ENCODE assay signal across 10 cellular contexts in the genomic region with DNA sequence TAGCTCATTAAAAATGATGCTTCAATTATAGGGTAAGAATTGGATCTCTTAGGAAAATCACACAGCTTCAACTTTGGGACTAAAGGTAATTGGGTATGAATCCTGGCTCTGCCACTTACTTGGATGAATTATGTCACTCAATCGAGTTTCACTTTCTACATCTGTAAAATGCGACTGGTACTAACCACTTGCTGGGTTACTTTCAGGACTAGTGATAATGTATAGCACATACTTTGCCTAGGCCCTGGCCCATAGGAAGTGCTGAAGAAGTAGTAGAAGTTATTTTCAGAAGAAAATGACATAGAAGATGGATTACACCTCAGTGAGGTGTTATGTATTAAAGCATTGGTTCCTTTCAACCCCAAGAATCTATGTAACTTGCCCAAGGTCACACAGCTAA. TPM values are rescaled to one million over a fixed set of nuclear protein-coding genes. Genes with fewer than 3 reads are reported as not detected.
A peak's percentile ranks its signal among the peaks of the same experiment; 100 is the strongest.
DNase-seq lines count a peak whose midpoint lies in the region; ATAC-seq and TF ChIP-seq lines count a peak whose summit lies in the region.
"Had no signal": no experiment of that assay in that cellular context is flagged by ENCODE, and none has a peak within 500 bp of the region (broad histone marks: within the 10 kb centered on the region; RNA-seq: fewer than 3 reads in every experiment).

No MANE protein-coding gene starts in this region.

- H3K36me3 ChIP-seq in SK-N-SH (replicated peaks in 1 of 2; ENCODE audit: control insufficient read depth in 1 of 2, insufficient read depth in 2 of 2, low read length in 1 of 2): no peaks in the 10 kb centered on the region
- no peaks in the 10 kb centered on the region for H3K36me3 ChIP-seq in mucosa of descending colon (ENCODE audit: low read depth)
- H3K36me3 ChIP-seq: heart left ventricle had no signal

- TF ChIP-seq RAD21 in SK-N-SH (IDR thresholded peaks at IDR 0.05; ENCODE audit: low read length): no peak

- intact Hi-C loops in mucosa of descending colon (cut with DNase I, micrococcal nuclease): loop anchor here (5.0 kb wide), 2 partner anchors 192 to 202 kb away; partner anchors contain the start of gene TRPM7 (in 1 of the 2)

- H3K4me2 ChIP-seq in SK-N-SH: no peak overlapping the region

- H3K4me3 ChIP-seq in SK-N-SH (ENCODE audit: low read depth in 2 of 2, low read length in 1 of 2) (no peak overlapping the region), mucosa of descending colon (no peak overlapping the region)
- H3K4me3 ChIP-seq: heart left ventricle had no signal

- no peaks in the 10 kb centered on the region for H3K9me3 ChIP-seq in SK-N-SH
- H3K9me3 ChIP-seq in mucosa of descending colon: no peaks in the 10 kb centered on the region
- H3K9me3 ChIP-seq: heart left ventricle had no signal

- H4K20me1 ChIP-seq in SK-N-SH (ENCODE audit: insufficient read depth): no peaks in the 10 kb centered on the region

- DNase-seq in SK-N-SH: no peak
- DNase-seq in mucosa of descending colon: no peak
- DNase-seq in NCI-H82 (lab: John Stamatoyannopoulos, UW): no peak
- DNase-seq in EL: no peak
- DNase-seq in activated gamma-delta T cell treated with Interleukin-2 at 50 U/mL for 16 hours: no peak
- DNase-seq: H9, heart left ventricle had no signal

- H3K27me3 ChIP-seq in SK-N-SH (ENCODE audit: insufficient read depth): no peaks in the 10 kb centered on the region
- H3K27me3 ChIP-seq: heart left ventricle had no signal

- peaks cover 2% of the 10 kb centered on the region for H3F3A ChIP-seq in SK-N-SH (replicated peaks; ENCODE audit: insufficient read depth)

- H3K27ac ChIP-seq in SK-N-SH (ENCODE audit: low read depth in 2 of 2, low read length in 1 of 2): no peak overlapping the region

- CTCF ChIA-PET in SK-N-SH (lab: Yijun Ruan, JAX): interaction anchor here (1.4 to 1.5 kb wide), 3 partner anchors 8 to 204 kb away, joined by 4 to 7 read pairs (median 7); partner anchors contain the start of gene AP4E1

- no peaks in the 10 kb centered on the region for H3K79me2 ChIP-seq in SK-N-SH (ENCODE audit: insufficient read depth)

- TF ChIP-seq CTCF in SK-N-SH (IDR thresholded peaks at IDR 0.05) (no peak), mucosa of descending colon (IDR thresholded peaks at IDR 0.05) (no peak)

- peaks cover 0 to 14% of the 10 kb centered on the region in 2 experiments; a peak in 1 of 4 replicates for H3K4me1 ChIP-seq in SK-N-SH (ENCODE audit: control insufficient read depth in 1 of 2, insufficient read depth in 2 of 2, low read depth in 1 of 2, low read length in 1 of 2)
- peaks cover 12% of the 10 kb centered on the region for H3K4me1 ChIP-seq in mucosa of descending colon (ENCODE audit: low read depth)

- ATAC-seq in SK-N-SH treated with all-trans-retinoic acid at 6 μM for 48 hours: no peak
- ATAC-seq in GM21825 (IDR thresholded peaks at IDR 0.05; ENCODE audit: unreplicated experiment): peak; percentile 53
- ATAC-seq in HG03575 (IDR thresholded peaks at IDR 0.05; ENCODE audit: extremely low read depth, insufficient number of reproducible peaks, low FRiP score, unreplicated experiment): peak; percentile 33
- ATAC-seq in mucosa of descending colon: peak; percentile 47
- ATAC-seq: heart left ventricle had no signal

- POLR2A ChIA-PET in SK-N-SH (lab: Yijun Ruan, JAX): no interaction called here

- H3K9ac ChIP-seq in SK-N-SH: no peak overlapping the region

- 0 out of 2 replicates have a peak overlapping the region, but pooled peaks have one; percentile 42 for H2AFZ ChIP-seq in SK-N-SH (ENCODE audit: low read depth)

- H3K9me2 ChIP-seq in SK-N-SH: no peaks in the 10 kb centered on the region

- 64% methylated on average over 2 of the region's 2 CpGs for WGBS in SK-N-SH (ENCODE audit: low lambda C conversion rate)

- TF ChIP-seq EP300 in SK-N-SH (IDR thresholded peaks at IDR 0.05; ENCODE audit: borderline replicate concordance in 1 of 2, low read depth in 1 of 2, low read length in 1 of 2): no peak

TF ChIP-seq in SK-N-SH, 30 proteins besides CTCF, POLR2A, EP300 and RAD21 (continues in another document):
- no peak for TF ChIP-seq USF2 (IDR thresholded peaks at IDR 0.05; ENCODE audit: borderline replicate concordance, low read depth, low read length)
- no peak for TF ChIP-seq JUND (IDR thresholded peaks at IDR 0.05)
- no peak for TF ChIP-seq POLR2AphosphoS5 (IDR thresholded peaks at IDR 0.05; ENCODE audit: low read depth, low read length)
- no peak for TF ChIP-seq FOXJ3 (CRISPR knock-in tag; IDR thresholded peaks at IDR 0.05)
- TF ChIP-seq FOXM1 (IDR thresholded peaks at IDR 0.05; ENCODE audit: low read depth): no peak
- no peak for TF ChIP-seq CHD2 (IDR thresholded peaks at IDR 0.05; ENCODE audit: low read length, partially characterized antibody)
- TF ChIP-seq MXI1 (IDR thresholded peaks at IDR 0.05; ENCODE audit: low read depth, low read length): no peak
- TF ChIP-seq, protein P1, sequence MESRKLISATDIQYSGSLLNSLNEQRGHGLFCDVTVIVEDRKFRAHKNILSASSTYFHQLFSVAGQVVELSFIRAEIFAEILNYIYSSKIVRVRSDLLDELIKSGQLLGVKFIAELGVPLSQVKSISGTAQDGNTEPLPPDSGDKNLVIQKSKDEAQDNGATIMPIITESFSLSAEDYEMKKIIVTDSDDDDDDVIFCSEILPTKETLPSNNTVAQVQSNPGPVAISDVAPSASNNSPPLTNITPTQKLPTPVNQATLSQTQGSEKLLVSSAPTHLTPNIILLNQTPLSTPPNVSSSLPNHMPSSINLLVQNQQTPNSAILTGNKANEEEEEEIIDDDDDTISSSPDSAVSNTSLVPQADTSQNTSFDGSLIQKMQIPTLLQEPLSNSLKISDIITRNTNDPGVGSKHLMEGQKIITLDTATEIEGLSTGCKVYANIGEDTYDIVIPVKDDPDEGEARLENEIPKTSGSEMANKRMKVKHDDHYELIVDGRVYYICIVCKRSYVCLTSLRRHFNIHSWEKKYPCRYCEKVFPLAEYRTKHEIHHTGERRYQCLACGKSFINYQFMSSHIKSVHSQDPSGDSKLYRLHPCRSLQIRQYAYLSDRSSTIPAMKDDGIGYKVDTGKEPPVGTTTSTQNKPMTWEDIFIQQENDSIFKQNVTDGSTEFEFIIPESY (IDR thresholded peaks at IDR 0.05; ENCODE audit: borderline replicate concordance, low read depth): no peak
- TF ChIP-seq TAF1 (IDR thresholded peaks at IDR 0.05; ENCODE audit: borderline replicate concordance, low read depth, low read length): no peak
- TF ChIP-seq SIN3A (IDR thresholded peaks at IDR 0.05; ENCODE audit: borderline replicate concordance, low read depth, low read length): no peak
- TF ChIP-seq RFX5 (IDR thresholded peaks at IDR 0.05; ENCODE audit: low read length): no peak
- TF ChIP-seq GABPA (IDR thresholded peaks at IDR 0.05; ENCODE audit: low read depth): no peak

TF ChIP-seq in SK-N-SH treated with all-trans-retinoic acid at 6 μM for 48 hours, 23 proteins besides CTCF, POLR2A, EP300 and RAD21:
- no peak for TF ChIP-seq ZFP3 (CRISPR knock-in tag; IDR thresholded peaks at IDR 0.05)
- no peak for TF ChIP-seq TSHZ2 (CRISPR knock-in tag; IDR thresholded peaks at IDR 0.05)
- no peak for TF ChIP-seq PPARA (CRISPR knock-in tag; IDR thresholded peaks at IDR 0.05; ENCODE audit: borderline replicate concordance)
- no peak for TF ChIP-seq ESRRG (CRISPR knock-in tag; IDR thresholded peaks at IDR 0.05)
- TF ChIP-seq SNAI2 (CRISPR knock-in tag; IDR thresholded peaks at IDR 0.05): no peak
- TF ChIP-seq POU6F1 (CRISPR knock-in tag; IDR thresholded peaks at IDR 0.05; ENCODE audit: borderline replicate concordance, low read depth): no peak

RNA-seq across cellular contexts. Expression of gene AP4E1, which starts 29.5 kb away (rescaled TPM):
- 1.6 and 2.0 TPM in 2 replicates for polyA plus RNA-seq in SK-N-SH (2012; rRNA removed)
- polyA plus RNA-seq in SK-N-SH (2012; cell fraction: cytosol; rRNA removed): 2.5 and 3.1 TPM in 2 replicates
- 1.4 and 2.5 TPM in 2 replicates for polyA plus RNA-seq in SK-N-SH (2012; cell fraction: nucleus; rRNA removed)
- 10 to 100 TPM in 2 of 3 donors, 1 to 10 TPM in 1; 9.6 to 11.9 (median 11.6) TPM for total RNA-seq in mucosa of descending colon
